In genomic region chr5:57834829-57835554, GRCh38 we compare ENCODE assay signal across 9 cellular contexts.
DNase-seq lines count a peak whose midpoint lies in the region; ATAC-seq, FAIRE-seq and TF ChIP-seq lines count a peak whose summit lies in the region.
"Had no signal": no experiment of that assay in that cellular context is flagged by ENCODE, and none has a peak within 500 bp of the region (broad histone marks: within the 10 kb centered on the region; RNA-seq: fewer than 3 reads in every experiment).

No MANE protein-coding gene starts in this region.

- ATAC-seq in GM18868 (IDR thresholded peaks at IDR 0.05; ENCODE audit: unreplicated experiment) (no peak), GM19455 (IDR thresholded peaks at IDR 0.05; ENCODE audit: unreplicated experiment) (no peak)

- peak; percentile 56 for FAIRE-seq in D721Med (lab: Jason Lieb, UNC)

- DNase-seq in D721Med (ENCODE audit: insufficient read length, low spot score) (no peak), NCI-H1694 (lab: John Stamatoyannopoulos, UW) (peak; percentile 93), cerebellar cortex (ENCODE audit: low spot score) (peak; percentile 40), lung microvascular endothelial cell (ENCODE audit: low read depth in 2 of 2) (peak; percentile 49 to 82), 8988T (no peak)
- no peak for DNase-seq in activated effector memory CD4-positive, alpha-beta T cell treated with anti-CD3 and anti-CD28 coated beads, Interleukin-2, amount 50 U/mL, for 16 hours
- DNase-seq: NCI-H2227 treated with DMSO at 0.1 percent for 48 hours had no signal

- TF ChIP-seq CTCF in D721Med (IDR thresholded peaks at IDR 0.05; ENCODE audit: insufficient read depth, missing control alignments): no peak

Comparison
In these comparisons a context has a peak if more than half of its experiments do, and no peak if none do; other contexts are left out.
1. DNase-seq: peak in NCI-H1694 (single experiment), cerebellar cortex (single experiment) and lung microvascular endothelial cell (2 of 2); none in D721Med (single experiment), 8988T (single experiment) and activated effector memory CD4-positive, alpha-beta T cell treated with anti-CD3 and anti-CD28 coated beads, Interleukin-2, amount 50 U/mL, for 16 hours (single experiment).